Comparison of ENCODE assay signal across 16 cellular contexts in genomic region chr21:29124645-29125044, GRCh38.
"Had no signal": no experiment of that assay in that cellular context is flagged by ENCODE, and none has a peak within 500 bp of the region (broad histone marks: within the 10 kb centered on the region; RNA-seq: fewer than 3 reads in every experiment).

No MANE protein-coding gene starts in this region.

- H3K9me3 ChIP-seq: neutrophil had no signal

- H3K27ac Mint-ChIP-seq: activated CD4-positive, alpha-beta T cell treated with anti-CD3 and anti-CD28 coated beads for 36 hours; activated CD8-positive, alpha-beta T cell treated with anti-CD3 and anti-CD28 coated beads for 36 hours; immature natural killer cell; naive thymus-derived CD8-positive, alpha-beta T cell had no signal

- H3K27me3 ChIP-seq: neutrophil, right atrium auricular region had no signal

- H3K4me3 ChIP-seq: lung, right atrium auricular region, skin epidermis had no signal

- H3K4me1 Mint-ChIP-seq: activated CD4-positive, alpha-beta T cell treated with anti-CD3 and anti-CD28 coated beads for 36 hours; immature natural killer cell; naive thymus-derived CD8-positive, alpha-beta T cell had no signal

- H3K27me3 Mint-ChIP-seq: activated CD4-positive, alpha-beta T cell treated with anti-CD3 and anti-CD28 coated beads for 36 hours; activated CD8-positive, alpha-beta T cell treated with anti-CD3 and anti-CD28 coated beads for 36 hours; naive thymus-derived CD8-positive, alpha-beta T cell had no signal

- ATAC-seq: activated CD4-positive, alpha-beta T cell treated with anti-CD3 and anti-CD28 coated beads for 36 hours; activated CD8-positive, alpha-beta T cell treated with anti-CD3 and anti-CD28 coated beads for 36 hours; esophagus mucosa; naive thymus-derived CD8-positive, alpha-beta T cell had no signal

- FAIRE-seq: astrocyte, endometrium, urothelium cell line had no signal

- H3K27ac ChIP-seq: neutrophil, right atrium auricular region, skin epidermis, VCaP had no signal

- H3K36me3 ChIP-seq: neutrophil, right atrium auricular region had no signal

- H3K4me1 ChIP-seq: right atrium auricular region had no signal

- H3K4me3 Mint-ChIP-seq: activated CD4-positive, alpha-beta T cell treated with anti-CD3 and anti-CD28 coated beads for 36 hours; activated CD8-positive, alpha-beta T cell treated with anti-CD3 and anti-CD28 coated beads for 36 hours; immature natural killer cell; naive thymus-derived CD8-positive, alpha-beta T cell had no signal

- H3K9me3 Mint-ChIP-seq: activated CD8-positive, alpha-beta T cell treated with anti-CD3 and anti-CD28 coated beads for 36 hours; immature natural killer cell had no signal

- DNase-seq: activated CD4-positive, alpha-beta T cell treated with anti-CD3 and anti-CD28 coated beads for 36 hours; activated CD8-positive, alpha-beta memory T cell treated with anti-CD3 and anti-CD28 coated beads, Interleukin-2, amount 50 U/mL, for 4 hours; activated CD8-positive, alpha-beta T cell treated with anti-CD3 and anti-CD28 coated beads for 36 hours; activated naive CD4-positive, alpha-beta T cell; immature natural killer cell; naive thymus-derived CD8-positive, alpha-beta T cell; stimulated activated CD4-positive, alpha-beta T cell treated with anti-CD3 and anti-CD28 coated beads, Interleukin-4, amount 100 ng/mL, for 4 hours had no signal
